ENCODE assay signal across 7 cellular contexts in the genomic region with DNA sequence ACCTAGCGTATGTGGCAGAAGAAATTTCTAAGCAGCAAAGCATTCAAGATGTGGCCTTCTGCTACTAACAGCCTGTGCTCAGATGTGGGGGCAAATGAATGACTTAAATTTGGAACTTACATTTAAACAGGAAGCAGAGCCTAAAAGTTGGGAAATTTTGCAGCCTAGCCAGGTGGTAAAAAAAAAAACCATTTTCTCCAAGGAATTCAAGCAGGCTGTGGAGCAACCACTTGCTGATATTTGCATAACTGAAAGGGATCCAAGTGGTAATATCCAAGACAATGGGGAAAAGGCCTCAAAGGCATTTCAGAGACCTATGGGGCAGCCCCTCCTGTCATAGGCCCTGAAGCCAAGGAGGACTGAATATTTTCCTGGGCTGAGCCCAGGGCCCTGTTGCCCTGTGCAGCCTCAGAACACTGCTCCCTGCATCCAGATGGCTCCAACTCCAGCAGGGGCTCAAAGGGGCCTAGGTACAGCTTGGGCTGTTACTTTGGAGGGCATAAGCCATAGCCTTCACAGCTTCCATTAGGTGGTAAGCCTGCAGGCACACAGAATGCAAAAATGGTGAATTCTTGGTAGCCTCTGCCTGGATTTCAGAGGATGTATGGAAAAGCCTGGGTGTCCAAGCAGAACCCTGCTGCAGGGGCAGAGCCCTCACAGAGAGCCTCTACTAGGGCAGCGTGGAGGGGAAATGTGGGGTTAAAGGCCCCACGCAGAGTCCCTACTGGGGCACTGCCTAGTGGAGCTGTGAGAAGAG. TPM values are rescaled to one million over a fixed set of nuclear protein-coding genes. Genes with fewer than 3 reads are reported as not detected.
A peak's percentile ranks its signal among the peaks of the same experiment; 100 is the strongest.
DNase-seq lines count a peak whose midpoint lies in the region; ATAC-seq, FAIRE-seq and TF ChIP-seq lines count a peak whose summit lies in the region.
"Not testable (repeated sequence)": the region's sequence is repeated elsewhere in the genome, so short reads cannot be mapped to it uniquely, and the experiment has no call there.

No MANE protein-coding gene starts in this region.

- not testable (repeated sequence) for H3K79me2 ChIP-seq in GM23338 (replicated peaks; ENCODE audit: insufficient read depth); HepG2 (ENCODE audit: insufficient read depth, low read length)

- not testable (repeated sequence) for TF ChIP-seq CTCF in GM23338 (conservative IDR thresholded peaks at IDR 0.05; ENCODE audit: low read depth in 2 of 2); Panc1 (IDR thresholded peaks at IDR 0.05); HepG2 (CRISPR knock-in tag; IDR thresholded peaks at IDR 0.05); upper lobe of left lung (IDR thresholded peaks at IDR 0.05)

- not testable (repeated sequence) for H3K36me3 ChIP-seq in GM23338 (ENCODE audit: insufficient read depth); Panc1 (ENCODE audit: control insufficient read depth, insufficient read depth, low read length); HepG2 (replicated peaks in 1 of 2; ENCODE audit: control insufficient read depth in 1 of 2, insufficient read depth in 2 of 2, low read length in 2 of 2); upper lobe of left lung

- peak overlapping the region; percentile 80; the same call in 1 of the 2 replicates for H3K27ac ChIP-seq in GM23338 (ENCODE audit: low read depth)
- not testable (repeated sequence) for H3K27ac ChIP-seq in Panc1 (ENCODE audit: low read length); HepG2 (ENCODE audit: extremely low read length, insufficient read depth, low read length); upper lobe of left lung

- not testable (repeated sequence) for TF ChIP-seq EP300 in HepG2 (IDR thresholded peaks at IDR 0.05; ENCODE audit: low read depth in 2 of 2, low read length in 2 of 2); HepG2 (CRISPR knock-in tag; IDR thresholded peaks at IDR 0.05; ENCODE audit: borderline replicate concordance); upper lobe of left lung (IDR thresholded peaks at IDR 0.05)

- H3K4me3 ChIP-seq in GM23338 = peak overlapping the region; percentile 30; the same call in 1 of the 2 replicates
- not testable (repeated sequence) for H3K4me3 ChIP-seq in Panc1 (ENCODE audit: low read depth in 2 of 2, low read length in 2 of 2); HepG2 (replicated peaks in 1 of 3; ENCODE audit: insufficient read depth in 1 of 3, low read depth in 2 of 3, low read length in 3 of 3); upper lobe of left lung

- not testable (repeated sequence) for H3F3A ChIP-seq in GM23338 (replicated peaks; ENCODE audit: low read depth)

- H3K4me1 ChIP-seq in GM23338 (ENCODE audit: insufficient read depth); Panc1 (ENCODE audit: control insufficient read depth, insufficient read depth, low read length); HepG2 (ENCODE audit: insufficient read depth, low read length); upper lobe of left lung: not testable (repeated sequence)

- not testable (repeated sequence) for H3K27me3 Mint-ChIP-seq in GM23338 (ENCODE audit: insufficient read depth, low read depth, poor library complexity)

- not testable (repeated sequence) for H3K4me1 Mint-ChIP-seq in GM23338

- in situ Hi-C loops in Panc1 (cut with HindIII; ENCODE audit: low pct_unique_long_range_greater_than_20kb, low sequenced_read_pairs); HepG2 (cut with HindIII; ENCODE audit: extremely low pct_ligation_motif_present, low pct_unique_long_range_greater_than_20kb): not testable (repeated sequence)

- DNase-seq in GM23338 (ENCODE audit: low spot score) = peak; percentile 5
- not testable (repeated sequence) for DNase-seq in Panc1 (ENCODE audit: low read depth, low spot score); left ventricle myocardium superior; HepG2 (ENCODE audit: low spot score); upper lobe of left lung
- peak; percentile 48 for DNase-seq in activated CD8-positive, alpha-beta memory T cell treated with anti-CD3 and anti-CD28 coated beads, Interleukin-2, amount 50 U/mL, for 48 hours
- peak; percentile 8 for DNase-seq in dedifferentiated amniotic fluid mesenchymal stem cell (ENCODE audit: extremely low spot score)

- not testable (repeated sequence) for FAIRE-seq in HepG2 (lab: Jason Lieb, UNC)

- H3K9me2 ChIP-seq in GM23338 (ENCODE audit: insufficient read depth) = not testable (repeated sequence)

- H4K20me1 ChIP-seq in GM23338 (replicated peaks; ENCODE audit: insufficient read depth); HepG2 (ENCODE audit: insufficient read depth, low read length): not testable (repeated sequence)

- BruUV-seq in Panc1 (replicated peaks; lab: Mats Ljungman, UMichigan); HepG2 (replicated peaks; lab: Mats Ljungman, UMichigan): not testable (repeated sequence)

- H3K9me3 Mint-ChIP-seq in GM23338 = peaks cover 14% of the 10 kb centered on the region

- H3K36me3 Mint-ChIP-seq in GM23338 (ENCODE audit: low read depth) = peaks cover 18% of the 10 kb centered on the region

- ATAC-seq in GM23338 = peak; percentile 99
- peak; percentile 59 for ATAC-seq in Panc1
- ATAC-seq in left ventricle myocardium superior = peak; percentile 57
- peak; percentile 57 for ATAC-seq in HepG2
- peak; percentile 8 to 40 for ATAC-seq in upper lobe of left lung (ENCODE audit: low FRiP score in 2 of 2)

- H3K4me3 Mint-ChIP-seq in GM23338 = not testable (repeated sequence)

- intact Hi-C loops in Panc1 (cut with micrococcal nuclease; ENCODE audit: unreplicated experiment); left ventricle myocardium superior (cut with micrococcal nuclease); HepG2 (cut with micrococcal nuclease; ENCODE audit: unreplicated experiment): not testable (repeated sequence)

- CTCF ChIA-PET in Panc1 (lab: Charles Lee); HepG2 (lab: Yijun Ruan, JAX; ENCODE audit: low intra/inter-chr PET ratio, low total read pairs): not testable (repeated sequence)

- 75% methylated on average over 2 of the region's 3 CpGs for WGBS in HepG2 (ENCODE audit: low lambda C conversion rate)
- 100% methylated on average over 1 to 2 of the region's 3 CpGs for WGBS in upper lobe of left lung, 2 donors

- TF ChIP-seq RAD21 in HepG2 (CRISPR knock-in tag; IDR thresholded peaks at IDR 0.05) = not testable (repeated sequence)

- POLR2A ChIA-PET in Panc1 (lab: Charles Lee); HepG2 (lab: Yijun Ruan, JAX): not testable (repeated sequence)

- not testable (repeated sequence) for H3K27me3 ChIP-seq in GM23338 (ENCODE audit: insufficient read depth); Panc1 (ENCODE audit: control insufficient read depth, insufficient read depth, low read length); HepG2 (ENCODE audit: control insufficient read depth in 1 of 2, insufficient read depth in 2 of 2, low read length in 2 of 2); upper lobe of left lung

- peak overlapping the region; percentile 67 for H3K4me2 ChIP-seq in GM23338
- H3K4me2 ChIP-seq in HepG2 (ENCODE audit: low read depth, low read length) = not testable (repeated sequence)

- TF ChIP-seq POLR2A in HepG2 (IDR thresholded peaks at IDR 0.05; ENCODE audit: insufficient read depth in 1 of 2, low read depth in 2 of 2, low read length in 2 of 2); upper lobe of left lung (IDR thresholded peaks at IDR 0.05): not testable (repeated sequence)

- H2AFZ ChIP-seq in GM23338; HepG2 (ENCODE audit: low read length): not testable (repeated sequence)

- H3K27ac Mint-ChIP-seq in GM23338 = not testable (repeated sequence)

- H3K9me3 ChIP-seq in Panc1 (ENCODE audit: control insufficient read depth, insufficient read depth, low read depth, low read length); HepG2 (ENCODE audit: low read length); upper lobe of left lung: not testable (repeated sequence)

- not testable (repeated sequence) for H3K9ac ChIP-seq in HepG2 (ENCODE audit: insufficient read depth, low read depth, low read length)

RNA-seq across cellular contexts. Expression of gene GTF2H2, which starts 29.9 kb away (rescaled TPM):
- total RNA-seq in GM23338 (2014; rRNA removed; shearing (Covaris generic)) = 43.6 and 52.1 TPM in 2 replicates
- polyA plus RNA-seq in GM23338 (2016; fragmentation: Nextera tagmentation; extraction: Ambion mirVana) (58.8 and 61.0 TPM in 2 replicates), HepG2 (2011; rRNA removed) (11.0 and 14.5 TPM in 2 replicates)
- total RNA-seq in Panc1 (2021; ENCODE audit: unreplicated experiment) (39.7 TPM), left ventricle myocardium superior (11.7 TPM), HepG2 (2016; rRNA removed; fragmentation: Illumina TruSeq; extraction: Trizol) (38.1 and 39.1 TPM in 2 replicates), upper lobe of left lung (10 to 100 TPM in 5 of 6 donors, 1 to 10 TPM in 1; 7.5 to 46.1 (median 20.9) TPM)
- 20.0 TPM for polyA plus RNA-seq in Panc1 (2012; ENCODE audit: insufficient read length)
- total RNA-seq in HepG2 (2016; cell fraction: cytosol; rRNA removed; fragmentation: Illumina TruSeq; extraction: Trizol; ENCODE audit: low read depth) = 25.3 and 27.0 TPM in 2 replicates
- total RNA-seq in HepG2 (2016; cell fraction: insoluble cytoplasmic fraction; rRNA removed; fragmentation: Illumina TruSeq; extraction: Trizol) = 38.7 and 42.1 TPM in 2 replicates
- total RNA-seq in HepG2 (2016; cell fraction: membrane; rRNA removed; fragmentation: Illumina TruSeq; extraction: Trizol) = 28.4 and 29.0 TPM in 2 replicates
- total RNA-seq in HepG2 (2016; cell fraction: nucleus; rRNA removed; fragmentation: Illumina TruSeq; extraction: Trizol) = 38.6 and 41.5 TPM in 2 replicates
- 4.5 and 6.3 TPM in 2 replicates for polyA plus RNA-seq in HepG2 (2011; cell fraction: cytosol; rRNA removed)
- 10.6 and 13.9 TPM in 2 replicates for polyA plus RNA-seq in HepG2 (2011; cell fraction: nucleus; rRNA removed)
- polyA plus RNA-seq in HepG2 (2012) = 13.1 and 22.5 TPM in 2 replicates
- 13.8 and 18.8 TPM in 2 replicates for polyA plus RNA-seq in HepG2 (2016; cell fraction: cytosol; fragmentation: Illumina TruSeq; extraction: Trizol; ENCODE audit: low read depth)
- polyA plus RNA-seq in HepG2 (2016; cell fraction: insoluble cytoplasmic fraction; fragmentation: Illumina TruSeq; extraction: Trizol; ENCODE audit: low read depth) = 39.5 and 45.9 TPM in 2 replicates
- polyA plus RNA-seq in HepG2 (2016; cell fraction: membrane; fragmentation: Illumina TruSeq; extraction: Trizol; ENCODE audit: low read depth) = 19.9 and 23.2 TPM in 2 replicates
- 44.2 and 49.4 TPM in 2 replicates for polyA plus RNA-seq in HepG2 (2016; cell fraction: nucleus; fragmentation: Illumina TruSeq; extraction: Trizol; ENCODE audit: insufficient read depth, low read depth)
- polyA minus RNA-seq in HepG2 (2011; rRNA and poly(A)+ RNA removed; ENCODE audit: low replicate concordance) = 3.0 and 10.3 TPM in 2 replicates
- polyA minus RNA-seq in HepG2 (2011; cell fraction: cytosol; rRNA and poly(A)+ RNA removed) = 4.4 and 6.1 TPM in 2 replicates
- 51.1 and 58.3 TPM in 2 replicates for polyA minus RNA-seq in HepG2 (2011; cell fraction: nucleus; rRNA and poly(A)+ RNA removed)

Comparison
In these comparisons a context has a peak if more than half of its experiments do, and no peak if none do; other contexts are left out.
1. ATAC-seq: peak in every context shown above with its lines; median percentile 99 in GM23338; 59 in Panc1; 57 in left ventricle myocardium superior; 57 in HepG2; 24 in upper lobe of left lung.